22 cellular contexts compared by ENCODE assay signal in the genomic region with DNA sequence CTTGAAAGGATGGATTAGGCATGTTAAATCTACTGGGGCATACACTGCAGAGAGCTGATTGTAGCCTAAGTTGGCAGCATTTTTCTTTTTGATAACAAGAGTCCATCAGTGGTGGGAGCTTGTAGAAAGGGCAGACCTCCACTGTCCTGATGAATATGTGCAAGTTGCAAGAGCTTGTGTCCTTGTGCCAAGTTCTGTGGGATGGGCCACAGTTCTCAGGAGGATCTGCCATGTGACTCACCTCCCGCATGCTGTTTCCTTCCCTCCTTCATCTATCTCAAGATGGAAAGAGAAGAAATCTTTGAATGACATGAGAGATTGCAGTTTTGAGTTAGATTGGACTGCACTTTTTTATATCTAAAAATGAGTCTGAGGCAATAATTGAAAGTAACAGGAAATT. TPM values are rescaled to one million over a fixed set of nuclear protein-coding genes. Genes with fewer than 3 reads are reported as not detected.
A peak's percentile ranks its signal among the peaks of the same experiment; 100 is the strongest.
DNase-seq lines count a peak whose midpoint lies in the region; ATAC-seq, FAIRE-seq and TF ChIP-seq lines count a peak whose summit lies in the region.
"Had no signal": no experiment of that assay in that cellular context is flagged by ENCODE, and none has a peak within 500 bp of the region (broad histone marks: within the 10 kb centered on the region; RNA-seq: fewer than 3 reads in every experiment).

No MANE protein-coding gene starts in this region.

- peaks cover 3% of the 10 kb centered on the region for H3K9me3 Mint-ChIP-seq in activated CD4-positive, alpha-beta T cell treated with anti-CD3 and anti-CD28 coated beads, Interleukin-2, amount 10 ng/mL, durations not matched to agents 7 days and 5 days
- H3K9me3 Mint-ChIP-seq in naive thymus-derived CD4-positive, alpha-beta T cell = peaks cover 0 to under 1% (median 0%) of the 10 kb centered on the region in 11 donors

- H3K4me3 ChIP-seq in bronchial epithelial cell (ENCODE audit: low read depth, low read length) = no peak overlapping the region
- no peak overlapping the region for H3K4me3 ChIP-seq in naive thymus-derived CD4-positive, alpha-beta T cell (ENCODE audit: low read length)

- POLR2A ChIA-PET in activated CD4-positive, alpha-beta T cell treated with anti-CD3 and anti-CD28 coated beads, Interleukin-2, amount 10 ng/mL, durations not matched to agents 7 days and 5 days (lab: Charles Lee) = interaction anchor here (0.5 kb wide), 1 partner anchor 8 kb away, joined by 3 read pairs; no protein-coding TSS in a partner anchor
- POLR2A ChIA-PET in naive thymus-derived CD4-positive, alpha-beta T cell (lab: Charles Lee) = interaction anchor here (0.7 to 2.3 kb wide), 6 partner anchors 8 to 94 kb away, joined by 3 to 12 read pairs (median 4); no protein-coding TSS in a partner anchor

- CTCF ChIA-PET in activated CD4-positive, alpha-beta T cell treated with anti-CD3 and anti-CD28 coated beads, Interleukin-2, amount 10 ng/mL, durations not matched to agents 7 days and 5 days (lab: Charles Lee) = interaction anchor here (0.7 to 1.3 kb wide), 2 partner anchors 9 to 721 kb away, joined by 3 to 5 read pairs; no protein-coding TSS in a partner anchor
- CTCF ChIA-PET in naive thymus-derived CD4-positive, alpha-beta T cell (lab: Charles Lee) = no interaction called here

- no peaks in the 10 kb centered on the region for H3K9me3 ChIP-seq in naive thymus-derived CD4-positive, alpha-beta T cell (ENCODE audit: control insufficient read depth in 2 of 3, low read length in 3 of 3)
- H3K9me3 ChIP-seq: BE2C had no signal

- H3K4me1 ChIP-seq in naive thymus-derived CD4-positive, alpha-beta T cell (ENCODE audit: control insufficient read depth in 2 of 2, insufficient read depth in 2 of 2, low read length in 2 of 2) = peaks cover 12 to 44% of the 10 kb centered on the region in 2 donors
- H3K4me1 ChIP-seq: BE2C had no signal

- peaks cover 6% of the 10 kb centered on the region for H3K36me3 Mint-ChIP-seq in activated CD4-positive, alpha-beta T cell treated with anti-CD3 and anti-CD28 coated beads, Interleukin-2, amount 10 ng/mL, durations not matched to agents 7 days and 5 days (ENCODE audit: low read depth)
- H3K36me3 Mint-ChIP-seq in naive thymus-derived CD4-positive, alpha-beta T cell = peaks cover 0 to 15% (median 0%) of the 10 kb centered on the region in 5 donors
- H3K36me3 Mint-ChIP-seq: CD4-positive, alpha-beta memory T cell had no signal

- peak overlapping the region; percentile 28 for H3K27ac Mint-ChIP-seq in activated CD4-positive, alpha-beta T cell treated with anti-CD3 and anti-CD28 coated beads, Interleukin-2, amount 10 ng/mL, durations not matched to agents 7 days and 5 days
- H3K27ac Mint-ChIP-seq in naive thymus-derived CD4-positive, alpha-beta T cell = peak overlapping the region in 8 of 9 donors; percentile 21 to 93 (median 83)

- no peaks in the 10 kb centered on the region for H3K27me3 Mint-ChIP-seq in activated CD4-positive, alpha-beta T cell treated with anti-CD3 and anti-CD28 coated beads, Interleukin-2, amount 10 ng/mL, durations not matched to agents 7 days and 5 days
- H3K27me3 Mint-ChIP-seq in naive thymus-derived CD4-positive, alpha-beta T cell = no peaks in the 10 kb centered on the region
- H3K27me3 Mint-ChIP-seq: CD4-positive, alpha-beta memory T cell had no signal

- peaks cover 65% of the 10 kb centered on the region for H3K4me1 Mint-ChIP-seq in activated CD4-positive, alpha-beta T cell treated with anti-CD3 and anti-CD28 coated beads, Interleukin-2, amount 10 ng/mL, durations not matched to agents 7 days and 5 days
- H3K4me1 Mint-ChIP-seq in naive thymus-derived CD4-positive, alpha-beta T cell = peaks cover 37 to 83% (median 71%) of the 10 kb centered on the region in 7 donors

- no peak for ATAC-seq in naive thymus-derived CD4-positive, alpha-beta T cell
- ATAC-seq in GM18498 (IDR thresholded peaks at IDR 0.05; ENCODE audit: unreplicated experiment) = no peak

- H3K36me3 ChIP-seq in bronchial epithelial cell (ENCODE audit: control insufficient read depth, insufficient read depth, low read length) = no peaks in the 10 kb centered on the region
- no peaks in the 10 kb centered on the region for H3K36me3 ChIP-seq in naive thymus-derived CD4-positive, alpha-beta T cell (ENCODE audit: control insufficient read depth in 2 of 3, insufficient read depth in 3 of 3, low read length in 3 of 3)
- H3K36me3 ChIP-seq: BE2C had no signal

- FAIRE-seq in bronchial epithelial cell (lab: Jason Lieb, UNC) (no peak), D721Med (lab: Jason Lieb, UNC) (no peak)
- FAIRE-seq: A204.1, GM12892 had no signal

- no peak overlapping the region for H3K4me3 Mint-ChIP-seq in activated CD4-positive, alpha-beta T cell treated with anti-CD3 and anti-CD28 coated beads, Interleukin-2, amount 10 ng/mL, durations not matched to agents 7 days and 5 days
- H3K4me3 Mint-ChIP-seq in naive thymus-derived CD4-positive, alpha-beta T cell = peak overlapping the region in 5 of 10 donors; percentile 16 to 75 (median 28)

- TF ChIP-seq CTCF in bronchial epithelial cell (IDR thresholded peaks at IDR 0.05; ENCODE audit: insufficient read depth, low read length, severe bottlenecking) (no peak), D721Med (IDR thresholded peaks at IDR 0.05; ENCODE audit: insufficient read depth, missing control alignments) (no peak)

- H3K27me3 ChIP-seq in bronchial epithelial cell (ENCODE audit: control insufficient read depth, insufficient read depth, low read length) = no peaks in the 10 kb centered on the region
- no peaks in the 10 kb centered on the region for H3K27me3 ChIP-seq in naive thymus-derived CD4-positive, alpha-beta T cell (ENCODE audit: control insufficient read depth in 2 of 2, insufficient read depth in 2 of 2, low read length in 2 of 2)
- H3K27me3 ChIP-seq: BE2C had no signal

- H3K27ac ChIP-seq in naive thymus-derived CD4-positive, alpha-beta T cell (ENCODE audit: low read depth, low read length) = no peak overlapping the region

- no peak for DNase-seq in activated CD4-positive, alpha-beta T cell treated with anti-CD3 and anti-CD28 coated beads, Interleukin-2, amount 10 ng/mL, durations not matched to agents 7 days and 5 days
- no peak for DNase-seq in activated CD4-positive, alpha-beta T cell treated with anti-CD3 and anti-CD28 coated beads, Interleukin-2, amount 50 U/mL, for 48 hours
- DNase-seq in M059J (ENCODE audit: low read depth) = peak; percentile 20
- peak; percentile 10 for DNase-seq in bronchial epithelial cell (ENCODE audit: low read depth)
- DNase-seq in naive thymus-derived CD4-positive, alpha-beta T cell = no peak
- DNase-seq in D721Med (ENCODE audit: insufficient read length, low spot score) = no peak
- no peak for DNase-seq in NCI-H128 (lab: John Stamatoyannopoulos, UW; ENCODE audit: unreplicated experiment)
- DNase-seq: BE2C; CD4-positive, alpha-beta memory T cell; DMS53; KG1; NCI-H1417 treated with DMSO at 0.1 percent for 48 hours; NCI-H187 treated with DMSO at 0.1 percent for 48 hours; NCI-H226; NCI-H82; OCI-M1; SHP77 had no signal

- intact Hi-C loops in naive thymus-derived CD4-positive, alpha-beta T cell (cut with micrococcal nuclease) = loop anchor here (2.0 kb wide), 1 partner anchor 14 kb away; no protein-coding TSS in a partner anchor

RNA-seq across cellular contexts. Expression of a gene that starts 58.3 kb away (rescaled TPM):
- total RNA-seq in activated CD4-positive, alpha-beta T cell treated with anti-CD3 and anti-CD28 coated beads, Interleukin-2, amount 10 ng/mL, durations not matched to agents 7 days and 5 days = not detected
- not detected in 2 replicates for total RNA-seq in M059J (2014; rRNA removed; shearing (Covaris generic))
- total RNA-seq in bronchial epithelial cell = not detected in 2 replicates
- total RNA-seq in naive thymus-derived CD4-positive, alpha-beta T cell = not detected
- polyA plus RNA-seq in naive thymus-derived CD4-positive, alpha-beta T cell = not detected
- total RNA-seq: CD4-positive, alpha-beta memory T cell; H4; HT-29 had no signal
- polyA plus RNA-seq: CD4-positive, alpha-beta memory T cell had no signal

Comparison
In these comparisons a context has a peak if more than half of its experiments do, and no peak if none do; other contexts are left out.
1. DNase-seq: peak in M059J (single experiment) and bronchial epithelial cell (single experiment); none in activated CD4-positive, alpha-beta T cell treated with anti-CD3 and anti-CD28 coated beads, Interleukin-2, amount 10 ng/mL, durations not matched to agents 7 days and 5 days (single experiment), activated CD4-positive, alpha-beta T cell treated with anti-CD3 and anti-CD28 coated beads, Interleukin-2, amount 50 U/mL, for 48 hours (0 of 2), naive thymus-derived CD4-positive, alpha-beta T cell (0 of 9), D721Med (single experiment) and NCI-H128 (single experiment).